ENCODE assay signal across 1 cellular context in the genomic region with DNA sequence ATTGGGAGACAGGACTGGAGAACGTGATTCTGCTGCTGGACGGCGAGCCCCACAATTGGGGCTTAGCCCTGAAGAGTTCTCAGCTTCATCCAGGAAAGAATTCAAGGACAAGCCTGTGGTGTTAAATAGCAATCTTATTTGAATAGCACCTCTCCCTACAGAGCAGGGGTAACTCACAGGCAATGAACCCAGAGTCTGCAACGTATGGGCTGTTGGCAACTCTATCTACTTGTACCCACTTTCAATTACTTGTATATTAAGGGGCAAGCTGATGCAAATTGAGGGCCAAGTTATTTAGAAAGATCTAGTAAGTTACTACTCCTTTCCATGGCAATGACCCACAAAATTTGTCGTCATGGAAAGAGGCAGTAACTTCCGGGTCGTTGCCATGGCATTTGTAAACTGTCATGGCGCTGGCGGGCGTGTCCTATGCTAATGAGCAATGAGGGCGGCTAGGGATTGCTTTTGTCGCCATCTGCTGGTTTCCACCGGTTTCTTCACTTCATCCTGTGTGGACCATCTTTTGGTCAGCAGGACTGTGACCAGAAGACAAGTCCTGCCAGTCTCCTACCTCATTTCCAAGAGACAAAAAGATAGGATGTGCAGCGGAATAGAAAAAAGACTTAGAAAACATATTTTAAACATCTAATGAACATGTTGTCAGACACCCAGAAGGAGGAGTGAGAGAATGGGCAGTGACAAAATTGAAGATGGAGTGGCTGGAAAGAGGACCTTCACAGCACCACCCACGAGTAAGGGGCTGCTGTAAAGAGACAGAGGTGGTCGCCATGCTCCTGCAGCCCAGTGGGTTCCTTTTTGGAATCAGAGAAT.
TF ChIP-seq lines count a peak whose summit lies in the region.

No MANE protein-coding gene starts in this region.

TF ChIP-seq in K562, 482 proteins besides CTCF, POLR2A, EP300 and RAD21 (continued from another document and continues in another):
- TF ChIP-seq, protein P1, sequence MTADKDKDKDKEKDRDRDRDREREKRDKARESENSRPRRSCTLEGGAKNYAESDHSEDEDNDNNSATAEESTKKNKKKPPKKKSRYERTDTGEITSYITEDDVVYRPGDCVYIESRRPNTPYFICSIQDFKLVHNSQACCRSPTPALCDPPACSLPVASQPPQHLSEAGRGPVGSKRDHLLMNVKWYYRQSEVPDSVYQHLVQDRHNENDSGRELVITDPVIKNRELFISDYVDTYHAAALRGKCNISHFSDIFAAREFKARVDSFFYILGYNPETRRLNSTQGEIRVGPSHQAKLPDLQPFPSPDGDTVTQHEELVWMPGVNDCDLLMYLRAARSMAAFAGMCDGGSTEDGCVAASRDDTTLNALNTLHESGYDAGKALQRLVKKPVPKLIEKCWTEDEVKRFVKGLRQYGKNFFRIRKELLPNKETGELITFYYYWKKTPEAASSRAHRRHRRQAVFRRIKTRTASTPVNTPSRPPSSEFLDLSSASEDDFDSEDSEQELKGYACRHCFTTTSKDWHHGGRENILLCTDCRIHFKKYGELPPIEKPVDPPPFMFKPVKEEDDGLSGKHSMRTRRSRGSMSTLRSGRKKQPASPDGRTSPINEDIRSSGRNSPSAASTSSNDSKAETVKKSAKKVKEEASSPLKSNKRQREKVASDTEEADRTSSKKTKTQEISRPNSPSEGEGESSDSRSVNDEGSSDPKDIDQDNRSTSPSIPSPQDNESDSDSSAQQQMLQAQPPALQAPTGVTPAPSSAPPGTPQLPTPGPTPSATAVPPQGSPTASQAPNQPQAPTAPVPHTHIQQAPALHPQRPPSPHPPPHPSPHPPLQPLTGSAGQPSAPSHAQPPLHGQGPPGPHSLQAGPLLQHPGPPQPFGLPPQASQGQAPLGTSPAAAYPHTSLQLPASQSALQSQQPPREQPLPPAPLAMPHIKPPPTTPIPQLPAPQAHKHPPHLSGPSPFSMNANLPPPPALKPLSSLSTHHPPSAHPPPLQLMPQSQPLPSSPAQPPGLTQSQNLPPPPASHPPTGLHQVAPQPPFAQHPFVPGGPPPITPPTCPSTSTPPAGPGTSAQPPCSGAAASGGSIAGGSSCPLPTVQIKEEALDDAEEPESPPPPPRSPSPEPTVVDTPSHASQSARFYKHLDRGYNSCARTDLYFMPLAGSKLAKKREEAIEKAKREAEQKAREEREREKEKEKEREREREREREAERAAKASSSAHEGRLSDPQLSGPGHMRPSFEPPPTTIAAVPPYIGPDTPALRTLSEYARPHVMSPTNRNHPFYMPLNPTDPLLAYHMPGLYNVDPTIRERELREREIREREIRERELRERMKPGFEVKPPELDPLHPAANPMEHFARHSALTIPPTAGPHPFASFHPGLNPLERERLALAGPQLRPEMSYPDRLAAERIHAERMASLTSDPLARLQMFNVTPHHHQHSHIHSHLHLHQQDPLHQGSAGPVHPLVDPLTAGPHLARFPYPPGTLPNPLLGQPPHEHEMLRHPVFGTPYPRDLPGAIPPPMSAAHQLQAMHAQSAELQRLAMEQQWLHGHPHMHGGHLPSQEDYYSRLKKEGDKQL (CRISPR knock-in tag; IDR thresholded peaks at IDR 0.05; ENCODE audit: borderline replicate concordance) = no peak
- TF ChIP-seq, protein P2, sequence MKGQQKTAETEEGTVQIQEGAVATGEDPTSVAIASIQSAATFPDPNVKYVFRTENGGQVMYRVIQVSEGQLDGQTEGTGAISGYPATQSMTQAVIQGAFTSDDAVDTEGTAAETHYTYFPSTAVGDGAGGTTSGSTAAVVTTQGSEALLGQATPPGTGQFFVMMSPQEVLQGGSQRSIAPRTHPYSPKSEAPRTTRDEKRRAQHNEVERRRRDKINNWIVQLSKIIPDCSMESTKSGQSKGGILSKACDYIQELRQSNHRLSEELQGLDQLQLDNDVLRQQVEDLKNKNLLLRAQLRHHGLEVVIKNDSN (CRISPR knock-in tag; IDR thresholded peaks at IDR 0.05) = no peak
- TF ChIP-seq ZFP36 (IDR thresholded peaks at IDR 0.05; ENCODE audit: low read depth, low read length, partially characterized antibody) (peak; percentile 23), ARNT (IDR thresholded peaks at IDR 0.05) (no peak; a peak in 1 of 4 replicates), TEAD2 (tag; IDR thresholded peaks at IDR 0.05) (no peak), HIVEP1 (CRISPR knock-in tag; IDR thresholded peaks at IDR 0.05) (no peak), KLF13 (tag; IDR thresholded peaks at IDR 0.05; ENCODE audit: borderline replicate concordance, low read depth) (peak; percentile 84), MBD2 (IDR thresholded peaks at IDR 0.05; ENCODE audit: borderline replicate concordance, low read depth) (peak; percentile 81), NFXL1 (CRISPR knock-in tag; IDR thresholded peaks at IDR 0.05) (no peak), ZNF551 (CRISPR knock-in tag; IDR thresholded peaks at IDR 0.05) (no peak), CEBPG (CRISPR knock-in tag; IDR thresholded peaks at IDR 0.05) (no peak; the same call in 1 of the 2 replicates), CEBPG (tag; conservative IDR thresholded peaks at IDR 0.05 in 1 of 2, IDR thresholded peaks at IDR 0.05 in 1 of 2) (no peak), TAF1 (IDR thresholded peaks at IDR 0.05; ENCODE audit: control insufficient read depth, extremely low read depth, insufficient read depth, low read length, severe bottlenecking) (no peak), KHSRP (IDR thresholded peaks at IDR 0.05) (no peak), CEBPB (tag; IDR thresholded peaks at IDR 0.05) (no peak), STAT5A (IDR thresholded peaks at IDR 0.05; ENCODE audit: borderline replicate concordance, low read length) (no peak; the same call in 1 of the 2 replicates), ZC3H4 (CRISPR knock-in tag; IDR thresholded peaks at IDR 0.05; ENCODE audit: borderline replicate concordance) (no peak), FUS (optimal IDR thresholded peaks at IDR 0.05; ENCODE audit: low read depth, low read length) (no peak), YBX1 (IDR thresholded peaks at IDR 0.05) (no peak), FOXJ3 (CRISPR knock-in tag; IDR thresholded peaks at IDR 0.05) (peak; percentile 59; the same call in 1 of the 2 replicates), TCF7L2 (IDR thresholded peaks at IDR 0.05; ENCODE audit: low read depth, low read length) (no peak)
- TF ChIP-seq, protein P3, sequence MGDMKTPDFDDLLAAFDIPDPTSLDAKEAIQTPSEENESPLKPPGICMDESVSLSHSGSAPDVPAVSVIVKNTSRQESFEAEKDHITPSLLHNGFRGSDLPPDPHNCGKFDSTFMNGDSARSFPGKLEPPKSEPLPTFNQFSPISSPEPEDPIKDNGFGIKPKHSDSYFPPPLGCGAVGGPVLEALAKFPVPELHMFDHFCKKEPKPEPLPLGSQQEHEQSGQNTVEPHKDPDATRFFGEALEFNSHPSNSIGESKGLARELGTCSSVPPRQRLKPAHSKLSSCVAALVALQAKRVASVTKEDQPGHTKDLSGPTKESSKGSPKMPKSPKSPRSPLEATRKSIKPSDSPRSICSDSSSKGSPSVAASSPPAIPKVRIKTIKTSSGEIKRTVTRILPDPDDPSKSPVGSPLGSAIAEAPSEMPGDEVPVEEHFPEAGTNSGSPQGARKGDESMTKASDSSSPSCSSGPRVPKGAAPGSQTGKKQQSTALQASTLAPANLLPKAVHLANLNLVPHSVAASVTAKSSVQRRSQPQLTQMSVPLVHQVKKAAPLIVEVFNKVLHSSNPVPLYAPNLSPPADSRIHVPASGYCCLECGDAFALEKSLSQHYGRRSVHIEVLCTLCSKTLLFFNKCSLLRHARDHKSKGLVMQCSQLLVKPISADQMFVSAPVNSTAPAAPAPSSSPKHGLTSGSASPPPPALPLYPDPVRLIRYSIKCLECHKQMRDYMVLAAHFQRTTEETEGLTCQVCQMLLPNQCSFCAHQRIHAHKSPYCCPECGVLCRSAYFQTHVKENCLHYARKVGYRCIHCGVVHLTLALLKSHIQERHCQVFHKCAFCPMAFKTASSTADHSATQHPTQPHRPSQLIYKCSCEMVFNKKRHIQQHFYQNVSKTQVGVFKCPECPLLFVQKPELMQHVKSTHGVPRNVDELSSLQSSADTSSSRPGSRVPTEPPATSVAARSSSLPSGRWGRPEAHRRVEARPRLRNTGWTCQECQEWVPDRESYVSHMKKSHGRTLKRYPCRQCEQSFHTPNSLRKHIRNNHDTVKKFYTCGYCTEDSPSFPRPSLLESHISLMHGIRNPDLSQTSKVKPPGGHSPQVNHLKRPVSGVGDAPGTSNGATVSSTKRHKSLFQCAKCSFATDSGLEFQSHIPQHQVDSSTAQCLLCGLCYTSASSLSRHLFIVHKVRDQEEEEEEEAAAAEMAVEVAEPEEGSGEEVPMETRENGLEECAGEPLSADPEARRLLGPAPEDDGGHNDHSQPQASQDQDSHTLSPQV (IDR thresholded peaks at IDR 0.05) = peak; percentile 70
- TF ChIP-seq, protein P4, sequence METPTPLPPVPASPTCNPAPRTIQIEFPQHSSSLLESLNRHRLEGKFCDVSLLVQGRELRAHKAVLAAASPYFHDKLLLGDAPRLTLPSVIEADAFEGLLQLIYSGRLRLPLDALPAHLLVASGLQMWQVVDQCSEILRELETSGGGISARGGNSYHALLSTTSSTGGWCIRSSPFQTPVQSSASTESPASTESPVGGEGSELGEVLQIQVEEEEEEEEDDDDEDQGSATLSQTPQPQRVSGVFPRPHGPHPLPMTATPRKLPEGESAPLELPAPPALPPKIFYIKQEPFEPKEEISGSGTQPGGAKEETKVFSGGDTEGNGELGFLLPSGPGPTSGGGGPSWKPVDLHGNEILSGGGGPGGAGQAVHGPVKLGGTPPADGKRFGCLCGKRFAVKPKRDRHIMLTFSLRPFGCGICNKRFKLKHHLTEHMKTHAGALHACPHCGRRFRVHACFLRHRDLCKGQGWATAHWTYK (CRISPR knock-in tag; IDR thresholded peaks at IDR 0.05) = no peak
- TF ChIP-seq, protein P5, sequence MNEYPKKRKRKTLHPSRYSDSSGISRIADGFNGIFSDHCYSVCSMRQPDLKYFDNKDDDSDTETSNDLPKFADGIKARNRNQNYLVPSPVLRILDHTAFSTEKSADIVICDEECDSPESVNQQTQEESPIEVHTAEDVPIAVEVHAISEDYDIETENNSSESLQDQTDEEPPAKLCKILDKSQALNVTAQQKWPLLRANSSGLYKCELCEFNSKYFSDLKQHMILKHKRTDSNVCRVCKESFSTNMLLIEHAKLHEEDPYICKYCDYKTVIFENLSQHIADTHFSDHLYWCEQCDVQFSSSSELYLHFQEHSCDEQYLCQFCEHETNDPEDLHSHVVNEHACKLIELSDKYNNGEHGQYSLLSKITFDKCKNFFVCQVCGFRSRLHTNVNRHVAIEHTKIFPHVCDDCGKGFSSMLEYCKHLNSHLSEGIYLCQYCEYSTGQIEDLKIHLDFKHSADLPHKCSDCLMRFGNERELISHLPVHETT (CRISPR knock-in tag; conservative IDR thresholded peaks at IDR 0.05 in 1 of 2, IDR thresholded peaks at IDR 0.05 in 1 of 2) = peak in 1 of 2 experiments; percentile 29; a peak in 1 of 4 replicates
- TF ChIP-seq, protein P6, sequence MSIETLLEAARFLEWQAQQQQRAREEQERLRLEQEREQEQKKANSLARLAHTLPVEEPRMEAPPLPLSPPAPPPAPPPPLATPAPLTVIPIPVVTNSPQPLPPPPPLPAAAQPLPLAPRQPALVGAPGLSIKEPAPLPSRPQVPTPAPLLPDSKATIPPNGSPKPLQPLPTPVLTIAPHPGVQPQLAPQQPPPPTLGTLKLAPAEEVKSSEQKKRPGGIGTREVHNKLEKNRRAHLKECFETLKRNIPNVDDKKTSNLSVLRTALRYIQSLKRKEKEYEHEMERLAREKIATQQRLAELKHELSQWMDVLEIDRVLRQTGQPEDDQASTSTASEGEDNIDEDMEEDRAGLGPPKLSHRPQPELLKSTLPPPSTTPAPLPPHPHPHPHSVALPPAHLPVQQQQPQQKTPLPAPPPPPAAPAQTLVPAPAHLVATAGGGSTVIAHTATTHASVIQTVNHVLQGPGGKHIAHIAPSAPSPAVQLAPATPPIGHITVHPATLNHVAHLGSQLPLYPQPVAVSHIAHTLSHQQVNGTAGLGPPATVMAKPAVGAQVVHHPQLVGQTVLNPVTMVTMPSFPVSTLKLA (conservative IDR thresholded peaks at IDR 0.05) = peak; percentile 81 to 91
- TF ChIP-seq, protein P7, sequence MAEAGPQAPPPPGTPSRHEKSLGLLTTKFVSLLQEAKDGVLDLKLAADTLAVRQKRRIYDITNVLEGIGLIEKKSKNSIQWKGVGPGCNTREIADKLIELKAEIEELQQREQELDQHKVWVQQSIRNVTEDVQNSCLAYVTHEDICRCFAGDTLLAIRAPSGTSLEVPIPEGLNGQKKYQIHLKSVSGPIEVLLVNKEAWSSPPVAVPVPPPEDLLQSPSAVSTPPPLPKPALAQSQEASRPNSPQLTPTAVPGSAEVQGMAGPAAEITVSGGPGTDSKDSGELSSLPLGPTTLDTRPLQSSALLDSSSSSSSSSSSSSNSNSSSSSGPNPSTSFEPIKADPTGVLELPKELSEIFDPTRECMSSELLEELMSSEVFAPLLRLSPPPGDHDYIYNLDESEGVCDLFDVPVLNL (CRISPR knock-in tag; IDR thresholded peaks at IDR 0.05; ENCODE audit: low read depth) = no peak
- TF ChIP-seq, protein P8, sequence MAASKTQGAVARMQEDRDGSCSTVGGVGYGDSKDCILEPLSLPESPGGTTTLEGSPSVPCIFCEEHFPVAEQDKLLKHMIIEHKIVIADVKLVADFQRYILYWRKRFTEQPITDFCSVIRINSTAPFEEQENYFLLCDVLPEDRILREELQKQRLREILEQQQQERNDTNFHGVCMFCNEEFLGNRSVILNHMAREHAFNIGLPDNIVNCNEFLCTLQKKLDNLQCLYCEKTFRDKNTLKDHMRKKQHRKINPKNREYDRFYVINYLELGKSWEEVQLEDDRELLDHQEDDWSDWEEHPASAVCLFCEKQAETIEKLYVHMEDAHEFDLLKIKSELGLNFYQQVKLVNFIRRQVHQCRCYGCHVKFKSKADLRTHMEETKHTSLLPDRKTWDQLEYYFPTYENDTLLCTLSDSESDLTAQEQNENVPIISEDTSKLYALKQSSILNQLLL (CRISPR knock-in tag; IDR thresholded peaks at IDR 0.05; ENCODE audit: borderline replicate concordance) = no peak
- TF ChIP-seq, protein P9, sequence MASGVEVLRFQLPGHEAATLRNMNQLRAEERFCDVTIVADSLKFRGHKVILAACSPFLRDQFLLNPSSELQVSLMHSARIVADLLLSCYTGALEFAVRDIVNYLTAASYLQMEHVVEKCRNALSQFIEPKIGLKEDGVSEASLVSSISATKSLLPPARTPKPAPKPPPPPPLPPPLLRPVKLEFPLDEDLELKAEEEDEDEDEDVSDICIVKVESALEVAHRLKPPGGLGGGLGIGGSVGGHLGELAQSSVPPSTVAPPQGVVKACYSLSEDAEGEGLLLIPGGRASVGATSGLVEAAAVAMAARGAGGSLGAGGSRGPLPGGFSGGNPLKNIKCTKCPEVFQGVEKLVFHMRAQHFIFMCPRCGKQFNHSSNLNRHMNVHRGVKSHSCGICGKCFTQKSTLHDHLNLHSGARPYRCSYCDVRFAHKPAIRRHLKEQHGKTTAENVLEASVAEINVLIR (CRISPR knock-in tag; IDR thresholded peaks at IDR 0.05) = peak; percentile 93
- TF ChIP-seq, protein P10, sequence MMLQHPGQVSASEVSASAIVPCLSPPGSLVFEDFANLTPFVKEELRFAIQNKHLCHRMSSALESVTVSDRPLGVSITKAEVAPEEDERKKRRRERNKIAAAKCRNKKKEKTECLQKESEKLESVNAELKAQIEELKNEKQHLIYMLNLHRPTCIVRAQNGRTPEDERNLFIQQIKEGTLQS (IDR thresholded peaks at IDR 0.05) = peak; percentile 58; the same call in 1 of the 2 replicates
- TF ChIP-seq, protein P10 (CRISPR knock-in tag; conservative IDR thresholded peaks at IDR 0.05) = peak; percentile 61; the same call in 1 of the 2 replicates
